In genomic region chr2:126777620-126777978, GRCh38 we compare ENCODE assay signal across 1 cellular context.
TF ChIP-seq lines count a peak whose summit lies in the region.

No MANE protein-coding gene starts in this region.

TF ChIP-seq in K562, 482 proteins besides CTCF, POLR2A, EP300 and RAD21 (continued from another document):
- TF ChIP-seq THRA (IDR thresholded peaks at IDR 0.05) (no peak), ELF4 (CRISPR knock-in tag; IDR thresholded peaks at IDR 0.05) (no peak), PKNOX1 (IDR thresholded peaks at IDR 0.05) (no peak), E2F5 (CRISPR knock-in tag; IDR thresholded peaks at IDR 0.05) (no peak), PTTG1 (tag; IDR thresholded peaks at IDR 0.05; ENCODE audit: low read depth) (no peak), BMI1 (IDR thresholded peaks at IDR 0.05; ENCODE audit: low read length) (no peak), ELK1 (CRISPR knock-in tag; IDR thresholded peaks at IDR 0.05) (no peak), MAFG (tag; conservative IDR thresholded peaks at IDR 0.05) (no peak), BHLHE40 (IDR thresholded peaks at IDR 0.05; ENCODE audit: low read length) (no peak), TRIM24 (IDR thresholded peaks at IDR 0.05) (no peak)
